15 cellular contexts compared by ENCODE assay signal in the genomic region with DNA sequence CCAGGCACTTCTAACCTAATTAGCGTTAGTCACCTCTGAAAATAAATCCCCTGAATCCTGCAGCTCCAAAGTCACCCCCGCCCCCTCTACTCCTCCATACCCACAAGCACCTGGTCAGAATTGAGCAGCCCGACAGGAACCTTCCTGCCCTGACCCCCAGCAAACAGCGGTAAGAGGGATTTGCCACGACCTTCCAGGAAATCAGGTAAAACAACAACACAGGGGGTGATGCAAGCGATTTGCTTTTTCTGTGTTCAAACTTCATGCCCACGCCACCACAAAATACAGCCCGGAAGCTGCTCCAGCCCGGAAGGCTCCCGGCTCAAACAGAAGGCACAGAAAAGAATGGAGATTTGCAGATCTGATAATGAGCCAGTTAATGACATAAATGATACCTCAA.
DNase-seq lines count a peak whose midpoint lies in the region; ATAC-seq, FAIRE-seq and TF ChIP-seq lines count a peak whose summit lies in the region.
"Had no signal": no experiment of that assay in that cellular context is flagged by ENCODE, and none has a peak within 500 bp of the region (broad histone marks: within the 10 kb centered on the region; RNA-seq: fewer than 3 reads in every experiment).

No MANE protein-coding gene starts in this region.

- H3K4me3 Mint-ChIP-seq in astrocyte (ENCODE audit: unreplicated experiment), result no peak overlapping the region
- H3K4me3 Mint-ChIP-seq in mesothelial cell of epicardium, result peak overlapping the region; percentile 65
- H3K4me3 Mint-ChIP-seq: activated naive CD8-positive, alpha-beta T cell; dendritic cell treated with granulocyte-macrophage colony-stimulating factor and Interleukin-4, amounts not matched to agents 40 ng/mL and 50 ng/mL, for 4 days had no signal

- H3K4me1 ChIP-seq in astrocyte (ENCODE audit: insufficient read depth, low read length), result no peaks in the 10 kb centered on the region
- H3K4me1 ChIP-seq: BLaER1, tibial artery had no signal

- no peak for FAIRE-seq in astrocyte (lab: Jason Lieb, UNC)

- intact Hi-C loops in left cardiac atrium (cut with DNase I), result no loop called here

- H3K9me3 Mint-ChIP-seq in astrocyte (ENCODE audit: unreplicated experiment) (no peaks in the 10 kb centered on the region), mesothelial cell of epicardium (peaks cover 6% of the 10 kb centered on the region)
- H3K9me3 Mint-ChIP-seq: dendritic cell treated with granulocyte-macrophage colony-stimulating factor and Interleukin-4, amounts not matched to agents 40 ng/mL and 50 ng/mL, for 4 days had no signal

- H4K20me1 ChIP-seq in astrocyte (ENCODE audit: insufficient read depth, low read length), result no peaks in the 10 kb centered on the region
- H4K20me1 ChIP-seq: BLaER1 had no signal

- no peak overlapping the region for H3K9ac ChIP-seq in astrocyte (ENCODE audit: low read length)
- H3K9ac ChIP-seq: BLaER1 had no signal

- H3K27me3 Mint-ChIP-seq in astrocyte (ENCODE audit: low read depth, unreplicated experiment) (no peaks in the 10 kb centered on the region), mesothelial cell of epicardium (ENCODE audit: low read depth) (peaks cover 7% of the 10 kb centered on the region)

- DNase-seq in DMS153 treated with DMSO at 0.1 percent for 48 hours (lab: John Stamatoyannopoulos, UW; ENCODE audit: unreplicated experiment) (peak; percentile 62), NCI-H2081 treated with DMSO at 0.1 percent for 48 hours (lab: John Stamatoyannopoulos, UW) (peak; percentile 45), astrocyte (ENCODE audit: low read depth) (no peak), mesothelial cell of epicardium (ENCODE audit: low spot score in 2 of 2, unreplicated experiment in 2 of 2) (no peak), NCI-H2196 (lab: John Stamatoyannopoulos, UW; ENCODE audit: unreplicated experiment) (no peak), left cardiac atrium (no peak), activated gamma-delta T cell (lab: John Stamatoyannopoulos, UW) (no peak)
- no peak for DNase-seq in NK-92 treated with Interleukin-12 subunit alpha and Interleukin-12 subunit beta, amount 100 ng/mL, for 24 hours (lab: John Stamatoyannopoulos, UW)
- DNase-seq: IMR-90, midbrain, T-helper 17 cell, tibial artery had no signal

- no peaks in the 10 kb centered on the region for H3K27me3 ChIP-seq in astrocyte (ENCODE audit: insufficient read depth, low read length)
- H3K27me3 ChIP-seq: BLaER1, tibial artery had no signal

- H3K4me1 Mint-ChIP-seq in astrocyte (ENCODE audit: low read depth, unreplicated experiment) (no peaks in the 10 kb centered on the region), mesothelial cell of epicardium (peaks cover 24% of the 10 kb centered on the region)
- H3K4me1 Mint-ChIP-seq: T-helper 17 cell had no signal

- no peaks in the 10 kb centered on the region for H3K36me3 ChIP-seq in astrocyte (ENCODE audit: insufficient read depth, low read length)
- H3K36me3 ChIP-seq: BLaER1, tibial artery had no signal

- peak overlapping the region; percentile 43 for H3K4me2 ChIP-seq in astrocyte (ENCODE audit: low read length)
- H3K4me2 ChIP-seq: BLaER1 had no signal

- H3K36me3 Mint-ChIP-seq in astrocyte (ENCODE audit: low read depth, unreplicated experiment) (no peaks in the 10 kb centered on the region), mesothelial cell of epicardium (no peaks in the 10 kb centered on the region)
- H3K36me3 Mint-ChIP-seq: activated naive CD8-positive, alpha-beta T cell had no signal

- no peak overlapping the region for H3K27ac ChIP-seq in astrocyte (ENCODE audit: low read depth, low read length)
- H3K27ac ChIP-seq: BLaER1, tibial artery had no signal

- TF ChIP-seq CTCF in astrocyte (IDR thresholded peaks at IDR 0.05; ENCODE audit: insufficient read depth, low read depth, low read length) (no peak), mesothelial cell of epicardium (IDR thresholded peaks at IDR 0.05; ENCODE audit: unreplicated experiment) (no peak)

- no peak overlapping the region for H3K4me3 ChIP-seq in astrocyte (ENCODE audit: insufficient read depth, low read depth, low read length)
- H3K4me3 ChIP-seq: BLaER1, tibial artery had no signal

- no peaks in the 10 kb centered on the region for H3K79me2 ChIP-seq in astrocyte (ENCODE audit: insufficient read depth, low read length)

- no peak for ATAC-seq in left cardiac atrium
- ATAC-seq: T-helper 17 cell had no signal

- H2AFZ ChIP-seq in astrocyte (ENCODE audit: low read depth, low read length), result peak overlapping the region; percentile 40

- no peak overlapping the region for H3K27ac Mint-ChIP-seq in astrocyte (ENCODE audit: unreplicated experiment)
- peak overlapping the region; percentile 44 for H3K27ac Mint-ChIP-seq in mesothelial cell of epicardium
- H3K27ac Mint-ChIP-seq: activated naive CD8-positive, alpha-beta T cell; dendritic cell treated with granulocyte-macrophage colony-stimulating factor and Interleukin-4, amounts not matched to agents 40 ng/mL and 50 ng/mL, for 4 days; T-helper 17 cell had no signal

- H3K9me3 ChIP-seq in astrocyte (ENCODE audit: insufficient read depth, low read depth, low read length), result no peaks in the 10 kb centered on the region
- H3K9me3 ChIP-seq: BLaER1, tibial artery had no signal

Comparison
In these comparisons a context has a peak if more than half of its experiments do, and no peak if none do; other contexts are left out.
1. DNase-seq: peak in DMS153 treated with DMSO at 0.1 percent for 48 hours (single experiment) and NCI-H2081 treated with DMSO at 0.1 percent for 48 hours (single experiment); none in astrocyte (single experiment), mesothelial cell of epicardium (0 of 2), NCI-H2196 (single experiment), left cardiac atrium (single experiment), NK-92 treated with Interleukin-12 subunit alpha and Interleukin-12 subunit beta, amount 100 ng/mL, for 24 hours (single experiment) and activated gamma-delta T cell (single experiment).